ENCODE assay signal across 8 cellular contexts in genomic region chr5:94354837-94355485, GRCh38.
DNase-seq lines count a peak whose midpoint lies in the region; ATAC-seq and TF ChIP-seq lines count a peak whose summit lies in the region.
"Not testable (repeated sequence)": the region's sequence is repeated elsewhere in the genome, so short reads cannot be mapped to it uniquely, and the experiment has no call there.

No MANE protein-coding gene starts in this region.

- H3K9ac ChIP-seq in H9 (ENCODE audit: extremely low read depth, insufficient read length, low read length); endodermal cell (ENCODE audit: extremely low read depth, low read length, poor library complexity, severe bottlenecking); mesendoderm (ENCODE audit: low read length): not testable (repeated sequence)
- H3K9ac ChIP-seq in HUES48 (ENCODE audit: low read depth, low read length) (peak overlapping the region; percentile 11; the same call in 1 of the 2 replicates), HUES64 (ENCODE audit: low read depth, low read length) (peak overlapping the region; percentile 49), iPS-18a (ENCODE audit: low read length) (peak overlapping the region; percentile 36)

- not testable (repeated sequence) for H2BK5ac ChIP-seq in H9 (ENCODE audit: insufficient read length, low read length)
- H2BK5ac ChIP-seq in mesendoderm (ENCODE audit: low read length), result peak overlapping the region; percentile 13

- not testable (repeated sequence) for TF ChIP-seq CTCF in H9 (conservative IDR thresholded peaks at IDR 0.05); WTC11 (IDR thresholded peaks at IDR 0.05); endodermal cell (conservative IDR thresholded peaks at IDR 0.05)

- H4K5ac ChIP-seq in H9 (ENCODE audit: insufficient read length, low read depth, low read length); mesendoderm (ENCODE audit: low read length): not testable (repeated sequence)

- H3K56ac ChIP-seq in H9 (ENCODE audit: insufficient read length, low read depth, low read length); mesendoderm (ENCODE audit: low read length): not testable (repeated sequence)

- H3K4me3 Mint-ChIP-seq in H9, result peak overlapping the region; percentile 19 to 24; a peak in 2 of 5 replicates
- peak overlapping the region; percentile 52 for H3K4me3 Mint-ChIP-seq in WTC11
- not testable (repeated sequence) for H3K4me3 Mint-ChIP-seq in endodermal cell

- H4K8ac ChIP-seq in H9 (replicated peaks; ENCODE audit: insufficient read length, low read depth, low read length); mesendoderm (ENCODE audit: low read depth, low read length): not testable (repeated sequence)

- H2AK5ac ChIP-seq in H9 (ENCODE audit: insufficient read length, low read length); mesendoderm (ENCODE audit: low read length): not testable (repeated sequence)

- H3K14ac ChIP-seq in H9 (ENCODE audit: insufficient read depth, low read length), result not testable (repeated sequence)

- H3K9me3 Mint-ChIP-seq in H9, result peaks cover 20 to 28% of the 10 kb centered on the region in 2 experiments
- H3K9me3 Mint-ChIP-seq in WTC11, result peaks cover 21% of the 10 kb centered on the region
- H3K9me3 Mint-ChIP-seq in endodermal cell, result peaks cover 33% of the 10 kb centered on the region

- H3K27ac ChIP-seq in H9 (ENCODE audit: insufficient read length, low read depth, low read length) (peak overlapping the region; percentile 68), HUES48 (ENCODE audit: low read depth, low read length) (peak overlapping the region; percentile 96), HUES64 (ENCODE audit: low read depth, low read length) (peak overlapping the region; percentile 95), iPS-18a (ENCODE audit: low read length) (peak overlapping the region; percentile 81), mesendoderm (ENCODE audit: low read depth, low read length) (peak overlapping the region; percentile 70)
- H3K27ac ChIP-seq in endodermal cell (ENCODE audit: low read depth, low read length), result not testable (repeated sequence)

- H3K23me2 ChIP-seq in H9 (ENCODE audit: insufficient read length, low read depth, low read length, poor library complexity, severe bottlenecking), result not testable (repeated sequence)

- peaks cover 40 to 71% (median 65%) of the 10 kb centered on the region in 3 experiments for H3K36me3 Mint-ChIP-seq in H9 (ENCODE audit: insufficient read depth in 1 of 3, low read depth in 3 of 3)
- peaks cover 45% of the 10 kb centered on the region for H3K36me3 Mint-ChIP-seq in WTC11
- peaks cover 54% of the 10 kb centered on the region for H3K36me3 Mint-ChIP-seq in endodermal cell (ENCODE audit: low read depth)

- not testable (repeated sequence) for H3K79me1 ChIP-seq in H9 (ENCODE audit: insufficient read depth, low read depth, low read length, poor library complexity, severe bottlenecking); mesendoderm (ENCODE audit: low read length)

- not testable (repeated sequence) for H2AFZ ChIP-seq in H9 (ENCODE audit: low read length)

- H3K79me2 ChIP-seq in H9 (ENCODE audit: insufficient read depth, low read length) (peaks cover 48% of the 10 kb centered on the region), mesendoderm (ENCODE audit: control insufficient read depth, insufficient read depth, low read length) (peaks cover 36% of the 10 kb centered on the region)

- H3K4me1 Mint-ChIP-seq in H9, result peaks cover 73 to 80% of the 10 kb centered on the region in 2 experiments
- H3K4me1 Mint-ChIP-seq in WTC11, result peaks cover 82% of the 10 kb centered on the region
- H3K4me1 Mint-ChIP-seq in endodermal cell, result peaks cover 26% of the 10 kb centered on the region

- DNase-seq in ELF-1 (ENCODE audit: low read depth, low spot score) (peak; percentile 28), mesendoderm (peak; percentile 76)
- DNase-seq in H9; WTC11 (ENCODE audit: low spot score); endodermal cell: not testable (repeated sequence)

- H3K27me3 ChIP-seq in H9 (ENCODE audit: insufficient read depth, low read length); HUES48 (ENCODE audit: control insufficient read depth, insufficient read depth, low read length); HUES64 (ENCODE audit: insufficient read depth, low read length); endodermal cell (ENCODE audit: control insufficient read depth, insufficient read depth, low read length, poor library complexity, severe bottlenecking); iPS-18a (ENCODE audit: control insufficient read depth, insufficient read depth, low read length); mesendoderm (ENCODE audit: insufficient read depth, low read length, poor library complexity): not testable (repeated sequence)

- POLR2A ChIA-PET in WTC11 (lab: Charles Lee), result not testable (repeated sequence)

- not testable (repeated sequence) for H3K9me3 ChIP-seq in H9 (ENCODE audit: control insufficient read depth, low read depth, low read length); HUES48 (ENCODE audit: control insufficient read depth, insufficient read depth, low read length); HUES64 (ENCODE audit: insufficient read depth, low read depth, low read length); iPS-18a (ENCODE audit: control insufficient read depth, low read depth, low read length)
- H3K9me3 ChIP-seq in endodermal cell (ENCODE audit: control insufficient read depth, low read length), result peaks cover 31% of the 10 kb centered on the region

- H3K4me1 ChIP-seq in H9 (ENCODE audit: insufficient read depth, low read length); endodermal cell (ENCODE audit: control insufficient read depth, insufficient read depth, low read length); mesendoderm (ENCODE audit: control insufficient read depth, low read depth, low read length): not testable (repeated sequence)
- H3K4me1 ChIP-seq in HUES48 (ENCODE audit: control insufficient read depth, insufficient read depth, low read length), result peaks cover 61% of the 10 kb centered on the region
- H3K4me1 ChIP-seq in HUES64 (ENCODE audit: insufficient read depth, low read length), result peaks cover 58% of the 10 kb centered on the region
- peaks cover 47% of the 10 kb centered on the region for H3K4me1 ChIP-seq in iPS-18a (ENCODE audit: control insufficient read depth, low read depth, low read length)

- no CpG with 5 or more reads among the region's 5 CpGs for WGBS in H9 (ENCODE audit: extremely low coverage, insufficient read length, low lambda C conversion rate)
- 23% methylated on average over 5 of the region's 5 CpGs for WGBS in HUES64
- WGBS in endodermal cell (ENCODE audit: insufficient coverage in 1 of 2, insufficient read length in 1 of 2), 2 experiments, result 16 to 33% methylated on average over 3 to 5 of the region's 5 CpGs
- no CpG with 5 or more reads among the region's 5 CpGs for WGBS in mesendoderm (ENCODE audit: extremely low coverage, insufficient coverage, low lambda C conversion rate)

- H3K23ac ChIP-seq in H9 (ENCODE audit: insufficient read length, low read depth, low read length); mesendoderm (ENCODE audit: low read length): not testable (repeated sequence)

- not testable (repeated sequence) for H2BK20ac ChIP-seq in H9 (ENCODE audit: low read depth, low read length, poor library complexity, severe bottlenecking)

- H3K4me3 ChIP-seq in HUES48 (ENCODE audit: low read depth, low read length), result peak overlapping the region; percentile 41
- H3K4me3 ChIP-seq in HUES64 (ENCODE audit: low read length), result peak overlapping the region; percentile 22; the same call in 1 of the 2 replicates
- not testable (repeated sequence) for H3K4me3 ChIP-seq in endodermal cell (ENCODE audit: low read length); mesendoderm (ENCODE audit: low read length)
- H3K4me3 ChIP-seq in iPS-18a (ENCODE audit: low read length), result peak overlapping the region; percentile 37

- H2BK12ac ChIP-seq in H9 (ENCODE audit: insufficient read length, low read depth, low read length), result not testable (repeated sequence)

- H2BK15ac ChIP-seq in H9 (ENCODE audit: low read depth, low read length); mesendoderm (replicated peaks; ENCODE audit: low read depth): not testable (repeated sequence)

- H4K91ac ChIP-seq in H9 (ENCODE audit: insufficient read length, low read depth, low read length), result not testable (repeated sequence)

- H3K36me3 ChIP-seq in HUES48 (ENCODE audit: control insufficient read depth, insufficient read depth, low read length) (peaks cover 55% of the 10 kb centered on the region), HUES64 (ENCODE audit: insufficient read depth, low read length) (peaks cover 12% of the 10 kb centered on the region; the same call in 1 of the 2 replicates), endodermal cell (ENCODE audit: control insufficient read depth, insufficient read depth, low read length) (peaks cover 40% of the 10 kb centered on the region)
- not testable (repeated sequence) for H3K36me3 ChIP-seq in iPS-18a (ENCODE audit: control insufficient read depth, low read depth, low read length); mesendoderm (ENCODE audit: control insufficient read depth, insufficient read depth, low read length)

- ATAC-seq in WTC11, result peak; percentile 27

- CTCF ChIA-PET in WTC11 (lab: Charles Lee), result interaction anchor here (0.6 to 1.3 kb wide), 2 partner anchors 10 to 131 kb away, joined by 3 to 4 read pairs; no protein-coding TSS in a partner anchor

- H4K20me1 ChIP-seq in H9 (ENCODE audit: control insufficient read depth, insufficient read depth, insufficient read length), result not testable (repeated sequence)

- H3K4ac ChIP-seq in H9 (ENCODE audit: low read depth, low read length); mesendoderm (ENCODE audit: low read depth, low read length): not testable (repeated sequence)

- H3K27me3 Mint-ChIP-seq in H9 (ENCODE audit: low read depth); WTC11 (ENCODE audit: low read depth); endodermal cell (ENCODE audit: insufficient read depth): not testable (repeated sequence)

- H3K4me2 ChIP-seq in H9 (ENCODE audit: insufficient read depth, insufficient read length, low read length); mesendoderm (ENCODE audit: low read length): not testable (repeated sequence)

- not testable (repeated sequence) for H3T11ph ChIP-seq in H9 (ENCODE audit: low read length)

- peak overlapping the region; percentile 91 to 99 (median 97) for H3K27ac Mint-ChIP-seq in H9
- H3K27ac Mint-ChIP-seq in WTC11, result peak overlapping the region; percentile 96
- H3K27ac Mint-ChIP-seq in endodermal cell, result peak overlapping the region; percentile 82

- H3K18ac ChIP-seq in H9 (ENCODE audit: insufficient read length, low read depth, low read length), result not testable (repeated sequence)
- peak overlapping the region; percentile 92 for H3K18ac ChIP-seq in mesendoderm (ENCODE audit: low read length)

- H2BK120ac ChIP-seq in H9 (ENCODE audit: low read depth, low read length, poor library complexity, severe bottlenecking), result peak overlapping the region; percentile 61
- H2BK120ac ChIP-seq in mesendoderm (ENCODE audit: low read depth, low read length), result not testable (repeated sequence)
